In genomic region chr4:40246938-40247337, GRCh38 we compare ENCODE assay signal across 18 cellular contexts. TPM values are rescaled to one million over a fixed set of nuclear protein-coding genes. Genes with fewer than 3 reads are reported as not detected.
DNase-seq lines count a peak whose midpoint lies in the region; ATAC-seq and TF ChIP-seq lines count a peak whose summit lies in the region.
"Had no signal": no experiment of that assay in that cellular context is flagged by ENCODE, and none has a peak within 500 bp of the region (broad histone marks: within the 10 kb centered on the region; RNA-seq: fewer than 3 reads in every experiment).

No MANE protein-coding gene starts in this region.

- peaks cover 3% of the 10 kb centered on the region for H3K9me3 Mint-ChIP-seq in T-helper 1 cell treated with Interleukin-12 subunit alpha and Interleukin-12 subunit beta and Interleukin-4 antibody, amounts not matched to agents 30 μg/mL and 1 μg/mL, for 36 hours
- no peaks in the 10 kb centered on the region for H3K9me3 Mint-ChIP-seq in activated CD8-positive, alpha-beta T cell treated with anti-CD3 and anti-CD28 coated beads, Interleukin-2, amount 10 ng/mL, durations not matched to agents 7 days and 5 days (ENCODE audit: insufficient read depth)
- H3K9me3 Mint-ChIP-seq in naive thymus-derived CD4-positive, alpha-beta T cell = peaks cover 0 to 5% (median 0%) of the 10 kb centered on the region in 11 donors
- no peaks in the 10 kb centered on the region for H3K9me3 Mint-ChIP-seq in HFFc6

- TF ChIP-seq CTCF in HFFc6 (IDR thresholded peaks at IDR 0.05) = no peak

- DNase-seq in T-helper 1 cell (no peak), NAMALWA (ENCODE audit: low spot score) (no peak), HFFc6 (no peak)
- DNase-seq in activated CD8-positive, alpha-beta T cell treated with anti-CD3 and anti-CD28 coated beads, Interleukin-2, amount 10 ng/mL, durations not matched to agents 7 days and 5 days = no peak
- DNase-seq in naive thymus-derived CD4-positive, alpha-beta T cell = no peak
- DNase-seq in stimulated activated CD4-positive, alpha-beta T cell treated with anti-CD3 and anti-CD28 coated beads, Interleukin-2, amount 100 ng/mL, for 48 hours = no peak
- DNase-seq: amniotic stem cell, heart left ventricle, lower lobe of right lung, NCI-H1436, NCI-H748 treated with DMSO at 0.1 percent for 48 hours had no signal

- peaks cover 17 to 34% (median 26%) of the 10 kb centered on the region in 3 experiments for H3K36me3 ChIP-seq in naive thymus-derived CD4-positive, alpha-beta T cell (ENCODE audit: control insufficient read depth in 2 of 3, insufficient read depth in 3 of 3, low read length in 3 of 3)
- H3K36me3 ChIP-seq: lower lobe of right lung, Peyer's patch had no signal

- H3K36me3 Mint-ChIP-seq in T-helper 1 cell treated with Interleukin-12 subunit alpha and Interleukin-12 subunit beta and Interleukin-4 antibody, amounts not matched to agents 30 μg/mL and 1 μg/mL, for 36 hours (ENCODE audit: low read depth) = peaks cover 59% of the 10 kb centered on the region
- H3K36me3 Mint-ChIP-seq in activated CD8-positive, alpha-beta T cell treated with anti-CD3 and anti-CD28 coated beads, Interleukin-2, amount 10 ng/mL, durations not matched to agents 7 days and 5 days (ENCODE audit: low read depth) = peaks cover 72% of the 10 kb centered on the region
- peaks cover 15 to 63% (median 33%) of the 10 kb centered on the region in 5 donors for H3K36me3 Mint-ChIP-seq in naive thymus-derived CD4-positive, alpha-beta T cell
- H3K36me3 Mint-ChIP-seq in HFFc6 (ENCODE audit: low read depth) = 0 out of 2 replicates have a peak, but pooled peaks cover 4% of the 10 kb centered on the region
- H3K36me3 Mint-ChIP-seq: type B pancreatic cell had no signal

- H3K27me3 Mint-ChIP-seq in T-helper 1 cell treated with Interleukin-12 subunit alpha and Interleukin-12 subunit beta and Interleukin-4 antibody, amounts not matched to agents 30 μg/mL and 1 μg/mL, for 36 hours (ENCODE audit: low read depth) = no peaks in the 10 kb centered on the region
- no peaks in the 10 kb centered on the region for H3K27me3 Mint-ChIP-seq in activated CD8-positive, alpha-beta T cell treated with anti-CD3 and anti-CD28 coated beads, Interleukin-2, amount 10 ng/mL, durations not matched to agents 7 days and 5 days (ENCODE audit: low read depth)
- no peaks in the 10 kb centered on the region for H3K27me3 Mint-ChIP-seq in naive thymus-derived CD4-positive, alpha-beta T cell
- peaks cover 23% of the 10 kb centered on the region for H3K27me3 Mint-ChIP-seq in HFFc6 (ENCODE audit: insufficient read depth)
- H3K27me3 Mint-ChIP-seq: type B pancreatic cell had no signal

- H3K4me3 ChIP-seq in naive thymus-derived CD4-positive, alpha-beta T cell (ENCODE audit: low read length) = peak overlapping the region; percentile 14
- H3K4me3 ChIP-seq: heart left ventricle, lower lobe of right lung, Peyer's patch had no signal

- POLR2A ChIA-PET in activated CD8-positive, alpha-beta T cell treated with anti-CD3 and anti-CD28 coated beads, Interleukin-2, amount 10 ng/mL, durations not matched to agents 7 days and 5 days (lab: Charles Lee) = interaction anchor here (1.0 to 1.8 kb wide), 7 partner anchors 8 to 60 kb away, joined by 3 to 15 read pairs (median 5); no protein-coding TSS in a partner anchor
- POLR2A ChIA-PET in naive thymus-derived CD4-positive, alpha-beta T cell (lab: Charles Lee) = interaction anchor here (0.6 to 15.5 kb wide), 24 partner anchors 8 to 95 kb away, joined by 3 to 206 read pairs (median 6); partner anchors contain the start of gene RHOH

- CTCF ChIA-PET in activated CD8-positive, alpha-beta T cell treated with anti-CD3 and anti-CD28 coated beads, Interleukin-2, amount 10 ng/mL, durations not matched to agents 7 days and 5 days (lab: Charles Lee) = interaction anchor here (0.6 to 2.9 kb wide), 7 partner anchors 9 to 175 kb away, joined by 3 to 16 read pairs (median 6); no protein-coding TSS in a partner anchor
- CTCF ChIA-PET in naive thymus-derived CD4-positive, alpha-beta T cell (lab: Charles Lee) = interaction anchor here (0.8 to 1.8 kb wide), 10 partner anchors 16 to 94 kb away, joined by 3 to 6 read pairs (median 4); no protein-coding TSS in a partner anchor

- peak; percentile 16 for TF ChIP-seq POLR2A in GM18951 (IDR thresholded peaks at IDR 0.05; ENCODE audit: extremely low read depth, insufficient read depth, insufficient read length)

- intact Hi-C loops in naive thymus-derived CD4-positive, alpha-beta T cell (cut with micrococcal nuclease) = loop anchor here (1.0 to 2.0 kb wide), 9 partner anchors 8 to 97 kb away; partner anchors contain the start of gene RHOH (in 1 of the 2)

- H3K27me3 ChIP-seq in naive thymus-derived CD4-positive, alpha-beta T cell (ENCODE audit: control insufficient read depth in 2 of 2, insufficient read depth in 2 of 2, low read length in 2 of 2) = no peaks in the 10 kb centered on the region
- H3K27me3 ChIP-seq: heart left ventricle, Peyer's patch had no signal

- peak; percentile 9 for ATAC-seq in activated CD8-positive, alpha-beta T cell treated with anti-CD3 and anti-CD28 coated beads, Interleukin-2, amount 10 ng/mL, durations not matched to agents 7 days and 5 days
- ATAC-seq in naive thymus-derived CD4-positive, alpha-beta T cell = peak; percentile 12
- ATAC-seq: heart left ventricle had no signal

- H3K9me3 ChIP-seq in naive thymus-derived CD4-positive, alpha-beta T cell (ENCODE audit: control insufficient read depth in 2 of 3, low read length in 3 of 3) = no peaks in the 10 kb centered on the region
- H3K9me3 ChIP-seq: heart left ventricle, lower lobe of right lung, Peyer's patch had no signal

- H3K27ac ChIP-seq in naive thymus-derived CD4-positive, alpha-beta T cell (ENCODE audit: low read depth, low read length) = peak overlapping the region; percentile 78
- H3K27ac ChIP-seq: 22Rv1, C4-2B, lower lobe of right lung, VCaP had no signal

- H3K4me1 Mint-ChIP-seq in T-helper 1 cell treated with Interleukin-12 subunit alpha and Interleukin-12 subunit beta and Interleukin-4 antibody, amounts not matched to agents 30 μg/mL and 1 μg/mL, for 36 hours (ENCODE audit: low read depth) = peaks cover 67% of the 10 kb centered on the region
- peaks cover 83% of the 10 kb centered on the region for H3K4me1 Mint-ChIP-seq in activated CD8-positive, alpha-beta T cell treated with anti-CD3 and anti-CD28 coated beads, Interleukin-2, amount 10 ng/mL, durations not matched to agents 7 days and 5 days (ENCODE audit: low read depth)
- peaks cover 57 to 97% (median 87%) of the 10 kb centered on the region in 7 donors for H3K4me1 Mint-ChIP-seq in naive thymus-derived CD4-positive, alpha-beta T cell
- peaks cover 17% of the 10 kb centered on the region for H3K4me1 Mint-ChIP-seq in HFFc6 (ENCODE audit: low read depth)

- peak overlapping the region; percentile 81 for H3K27ac Mint-ChIP-seq in T-helper 1 cell treated with Interleukin-12 subunit alpha and Interleukin-12 subunit beta and Interleukin-4 antibody, amounts not matched to agents 30 μg/mL and 1 μg/mL, for 36 hours
- peak overlapping the region; percentile 94 for H3K27ac Mint-ChIP-seq in activated CD8-positive, alpha-beta T cell treated with anti-CD3 and anti-CD28 coated beads, Interleukin-2, amount 10 ng/mL, durations not matched to agents 7 days and 5 days
- peak overlapping the region; percentile 84 to 99 (median 96) for H3K27ac Mint-ChIP-seq in naive thymus-derived CD4-positive, alpha-beta T cell
- H3K27ac Mint-ChIP-seq in HFFc6 = no peak overlapping the region
- H3K27ac Mint-ChIP-seq: type B pancreatic cell had no signal

- H3K4me1 ChIP-seq in naive thymus-derived CD4-positive, alpha-beta T cell (ENCODE audit: control insufficient read depth in 2 of 2, insufficient read depth in 2 of 2, low read length in 2 of 2) = peaks cover 65 to 86% of the 10 kb centered on the region in 2 donors
- H3K4me1 ChIP-seq: lower lobe of right lung had no signal

- H3K4me3 Mint-ChIP-seq in T-helper 1 cell treated with Interleukin-12 subunit alpha and Interleukin-12 subunit beta and Interleukin-4 antibody, amounts not matched to agents 30 μg/mL and 1 μg/mL, for 36 hours = peak overlapping the region; percentile 26
- peak overlapping the region; percentile 72 for H3K4me3 Mint-ChIP-seq in activated CD8-positive, alpha-beta T cell treated with anti-CD3 and anti-CD28 coated beads, Interleukin-2, amount 10 ng/mL, durations not matched to agents 7 days and 5 days
- H3K4me3 Mint-ChIP-seq in naive thymus-derived CD4-positive, alpha-beta T cell = peak overlapping the region; percentile 37 to 83 (median 69)
- H3K4me3 Mint-ChIP-seq in HFFc6 = no peak overlapping the region
- H3K4me3 Mint-ChIP-seq: type B pancreatic cell had no signal

- in situ Hi-C loops in GM18951 (cut with MboI; ENCODE audit: low sequenced_read_pairs, unreplicated experiment) = no loop called here

RNA-seq across cellular contexts. Expression of gene RHOH, which starts 50.1 kb away (rescaled TPM):
- 100 to 1,000 TPM; 147 to 159 TPM for total RNA-seq in activated CD8-positive, alpha-beta T cell treated with anti-CD3 and anti-CD28 coated beads, Interleukin-2, amount 10 ng/mL, durations not matched to agents 7 days and 5 days
- 100 to 1,000 TPM; 160 to 370 (median 250) TPM for total RNA-seq in naive thymus-derived CD4-positive, alpha-beta T cell
- 100 to 1,000 TPM; 393 to 479 TPM for polyA plus RNA-seq in naive thymus-derived CD4-positive, alpha-beta T cell
- total RNA-seq in HFFc6 (2021; fragmentation: NEBNext Ultra II Directional; extraction: Animal tissue kit (Norgen Biotek cat#: 25700)) = not detected

Comparison
In these comparisons a context has a peak if more than half of its experiments do, and no peak if none do; other contexts are left out.
1. RNA of gene RHOH, which starts 50.1 kb away (total RNA-seq): 160 to 370 TPM in naive thymus-derived CD4-positive, alpha-beta T cell and 147 to 159 TPM in activated CD8-positive, alpha-beta T cell treated with anti-CD3 and anti-CD28 coated beads, Interleukin-2, amount 10 ng/mL, durations not matched to agents 7 days and 5 days; not detected in HFFc6; every median in the first group is over 100 times any median in the second.